Comparison of ENCODE assay signal across 25 cellular contexts in the genomic region with DNA sequence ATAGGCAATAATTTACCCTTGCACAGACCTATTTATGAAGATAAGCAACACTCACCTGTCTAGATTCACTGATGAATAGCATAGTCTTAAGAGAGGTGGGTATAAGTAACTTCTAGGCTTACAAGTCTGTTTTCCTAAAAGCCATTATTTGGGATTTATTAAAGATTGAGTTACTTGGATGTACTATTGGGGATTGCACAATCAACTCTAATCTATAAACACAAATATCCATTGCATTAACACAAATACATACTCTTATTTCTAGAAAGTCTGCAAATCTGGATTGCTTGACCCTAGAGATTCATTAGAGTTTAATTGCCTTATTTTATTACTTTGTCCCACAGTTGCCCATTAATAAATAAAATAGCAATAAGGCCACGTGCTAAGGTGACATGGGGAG.
DNase-seq lines count a peak whose midpoint lies in the region; ATAC-seq, FAIRE-seq and TF ChIP-seq lines count a peak whose summit lies in the region.
"Had no signal": no experiment of that assay in that cellular context is flagged by ENCODE, and none has a peak within 500 bp of the region (broad histone marks: within the 10 kb centered on the region; RNA-seq: fewer than 3 reads in every experiment).

No MANE protein-coding gene starts in this region.

- no peak overlapping the region for H2BK5ac ChIP-seq in H1 (ENCODE audit: low read depth, low read length)

- no peak overlapping the region for H2BK120ac ChIP-seq in H1 (replicated peaks; ENCODE audit: low read depth, low read length)

- 0% methylated on average over 1 of the region's 1 CpG for WGBS in HepG2 (ENCODE audit: low lambda C conversion rate)
- WGBS in right lobe of liver (ENCODE audit: insufficient coverage, low coverage, low lambda C conversion rate, missing lambda C conversion rate): 24% methylated on average over 1 of the region's 1 CpG
- 60% methylated on average over 1 of the region's 1 CpG; no CpG with 5 or more reads in 1 of the 2 experiments for WGBS in H1 (ENCODE audit: extremely low coverage in 1 of 2, insufficient coverage in 1 of 2, insufficient read length in 1 of 2, insufficient replicate concordance in 2 of 2, low coverage in 1 of 2, low lambda C conversion rate in 2 of 2, missing lambda C conversion rate in 1 of 2), 2 experiments
- 11 to 24% (median 12%) methylated on average over 1 of the region's 1 CpG for WGBS in small intestine, 3 donors

- CTCF ChIA-PET in HepG2 (lab: Yijun Ruan, JAX; ENCODE audit: low intra/inter-chr PET ratio, low total read pairs): no interaction called here
- CTCF ChIA-PET in H1 (lab: Charles Lee; ENCODE audit: partially characterized antibody): no interaction called here

- no peak overlapping the region for H3K4me2 ChIP-seq in HepG2 (ENCODE audit: low read depth, low read length)
- H3K4me2 ChIP-seq in H1 (ENCODE audit: insufficient read depth in 1 of 2, low read depth in 2 of 2, low read length in 2 of 2): no peak overlapping the region
- H3K4me2 ChIP-seq: A549 had no signal

- DNase-seq in HepG2 (ENCODE audit: low spot score): no peak
- no peak for DNase-seq in right lobe of liver
- no peak for DNase-seq in H1 (ENCODE audit: low read depth in 1 of 2, low spot score in 2 of 2)
- DNase-seq in urothelium cell line (ENCODE audit: low spot score): no peak
- no peak for DNase-seq in small intestine
- no peak for DNase-seq in T-helper 1 cell
- DNase-seq: AML-193; Caco-2; Calu3; CD4-positive, alpha-beta T cell; CD8-positive, alpha-beta T cell; DMS 273 treated with DMSO at 0.1 percent for 48 hours; DMS153; DMS53; DMS79; DND-41; EL; GDM1 had no signal

- FAIRE-seq in HepG2 (lab: Jason Lieb, UNC): no peak
- no peak for FAIRE-seq in H1 (lab: Jason Lieb, UNC)
- FAIRE-seq in urothelium cell line (lab: Jason Lieb, UNC): peak; percentile 13
- no peak for FAIRE-seq in small intestine (lab: Jason Lieb, UNC)
- FAIRE-seq: A549, GM12878, GM12892, GM18507 had no signal

- no peak overlapping the region for H2BK20ac ChIP-seq in H1 (ENCODE audit: low read length)

- H2AK5ac ChIP-seq in H1 (ENCODE audit: low read depth, low read length): no peak overlapping the region

- H3K56ac ChIP-seq in H1 (replicated peaks; ENCODE audit: insufficient read length, low read depth, low read length): no peak overlapping the region

- H3K27me3 ChIP-seq in HepG2 (ENCODE audit: control insufficient read depth in 1 of 2, insufficient read depth in 2 of 2, low read length in 2 of 2): no peaks in the 10 kb centered on the region
- no peaks in the 10 kb centered on the region for H3K27me3 ChIP-seq in right lobe of liver
- no peaks in the 10 kb centered on the region for H3K27me3 ChIP-seq in H1 (replicated peaks in 1 of 4; ENCODE audit: control insufficient read depth in 3 of 4, extremely low read depth in 1 of 4, insufficient read depth in 3 of 4, low read length in 3 of 4)
- H3K27me3 ChIP-seq in small intestine (ENCODE audit: control insufficient read depth in 2 of 2, insufficient read depth in 2 of 2, low read length in 2 of 2): no peaks in the 10 kb centered on the region

- TF ChIP-seq EP300 in HepG2 (IDR thresholded peaks at IDR 0.05; ENCODE audit: low read depth in 2 of 2, low read length in 2 of 2) (no peak), HepG2 (CRISPR knock-in tag; IDR thresholded peaks at IDR 0.05; ENCODE audit: borderline replicate concordance) (no peak), H1 (IDR thresholded peaks at IDR 0.05; ENCODE audit: borderline replicate concordance in 1 of 2, low read depth in 2 of 2, low read length in 2 of 2) (no peak)

- H4K20me1 ChIP-seq in HepG2 (ENCODE audit: insufficient read depth, low read length) (no peaks in the 10 kb centered on the region), H1 (replicated peaks in 1 of 2; ENCODE audit: control insufficient read depth in 1 of 2, insufficient read depth in 2 of 2, low read length in 2 of 2) (no peaks in the 10 kb centered on the region)
- H4K20me1 ChIP-seq: BLaER1 treated with 17β-estradiol and CSF1 and Interleukin-3, amounts not matched to agents 10 nM and 100 nM had no signal

- POLR2A ChIA-PET in HepG2 (lab: Yijun Ruan, JAX): no interaction called here
- POLR2A ChIA-PET in H1 (lab: Charles Lee; ENCODE audit: partially characterized antibody): no interaction called here

- H3K4me3 ChIP-seq in HepG2 (replicated peaks in 1 of 3; ENCODE audit: insufficient read depth in 1 of 3, low read depth in 2 of 3, low read length in 3 of 3) (no peak overlapping the region), right lobe of liver (no peak overlapping the region), H1 (ENCODE audit: extremely low read depth in 1 of 4, insufficient read depth in 2 of 4, low read depth in 3 of 4, low read length in 4 of 4) (no peak overlapping the region), small intestine (ENCODE audit: low read depth in 1 of 2, low read length in 2 of 2) (no peak overlapping the region)
- H3K4me3 ChIP-seq: A549; BLaER1 treated with 17β-estradiol and CSF1 and Interleukin-3, amounts not matched to agents 10 nM and 100 nM; GM12878 had no signal

- TF ChIP-seq POLR2A in HepG2 (IDR thresholded peaks at IDR 0.05; ENCODE audit: insufficient read depth in 1 of 2, low read depth in 2 of 2, low read length in 2 of 2) (no peak), right lobe of liver (IDR thresholded peaks at IDR 0.05) (no peak), H1 (IDR thresholded peaks at IDR 0.05; ENCODE audit: control extremely low read depth in 1 of 2, low read depth in 2 of 2, low read length in 2 of 2) (no peak)

- H3K36me3 ChIP-seq in HepG2 (replicated peaks in 1 of 2; ENCODE audit: control insufficient read depth in 1 of 2, insufficient read depth in 2 of 2, low read length in 2 of 2) (no peaks in the 10 kb centered on the region), right lobe of liver (no peaks in the 10 kb centered on the region), H1 (ENCODE audit: control insufficient read depth in 2 of 4, insufficient read depth in 4 of 4, low read length in 3 of 4) (no peaks in the 10 kb centered on the region), small intestine (ENCODE audit: control insufficient read depth in 2 of 2, insufficient read depth in 2 of 2, low read length in 2 of 2) (no peaks in the 10 kb centered on the region)
- H3K36me3 ChIP-seq: BLaER1 treated with 17β-estradiol and CSF1 and Interleukin-3, amounts not matched to agents 10 nM and 100 nM had no signal

- ATAC-seq in HepG2 (no peak), right lobe of liver (no peak)
- ATAC-seq: A549; CD8-positive, alpha-beta T cell; GM12878 had no signal

- TF ChIP-seq RAD21 in HepG2 (CRISPR knock-in tag; IDR thresholded peaks at IDR 0.05) (no peak), H1 (IDR thresholded peaks at IDR 0.05 in 1 of 2, conservative IDR thresholded peaks at IDR 0.05 in 1 of 2; ENCODE audit: low read depth in 2 of 2, low read length in 2 of 2) (no peak)

- no peak overlapping the region for H3K4ac ChIP-seq in H1 (replicated peaks; ENCODE audit: insufficient read length, low read depth, low read length)

- no peak for TF ChIP-seq CTCF in HepG2 (CRISPR knock-in tag; IDR thresholded peaks at IDR 0.05)
- TF ChIP-seq CTCF in right lobe of liver (IDR thresholded peaks at IDR 0.05): no peak
- TF ChIP-seq CTCF in H1 (IDR thresholded peaks at IDR 0.05; ENCODE audit: control extremely low read depth in 1 of 3, insufficient read depth in 1 of 3, low read depth in 1 of 3, low read length in 3 of 3): no peak

- H4K91ac ChIP-seq in H1 (replicated peaks; ENCODE audit: insufficient read length, low read length): no peak overlapping the region

- no TSS peak for BruUV-seq in HepG2 (replicated peaks; lab: Mats Ljungman, UMichigan)

- H3K14ac ChIP-seq in H1 (ENCODE audit: insufficient read length): no peak overlapping the region

- no peak overlapping the region for H2BK15ac ChIP-seq in H1 (ENCODE audit: low read length)

- in situ Hi-C loops in HepG2 (cut with HindIII; ENCODE audit: extremely low pct_ligation_motif_present, low pct_unique_long_range_greater_than_20kb): no loop called here

- intact Hi-C loops in HepG2 (cut with micrococcal nuclease; ENCODE audit: unreplicated experiment): no loop called here
- intact Hi-C loops in right lobe of liver (cut with DNase I): no loop called here

- H3K18ac ChIP-seq in H1 (ENCODE audit: extremely low read depth, low read length): no peak overlapping the region

- H3K27ac ChIP-seq in HepG2 (ENCODE audit: extremely low read length, insufficient read depth, low read length) (no peak overlapping the region), right lobe of liver (no peak overlapping the region), H1 (ENCODE audit: low read depth, low read length) (no peak overlapping the region), small intestine (ENCODE audit: low read depth in 1 of 2, low read length in 1 of 2) (no peak overlapping the region)
- H3K27ac ChIP-seq: 22Rv1; A549; BLaER1 treated with 17β-estradiol and CSF1 and Interleukin-3, amounts not matched to agents 10 nM and 100 nM; C4-2B had no signal

- H3K79me2 ChIP-seq in HepG2 (ENCODE audit: insufficient read depth, low read length) (no peaks in the 10 kb centered on the region), H1 (ENCODE audit: control insufficient read depth in 1 of 2, insufficient read depth in 2 of 2, low read length in 2 of 2) (no peaks in the 10 kb centered on the region)

- no peak overlapping the region for H2BK12ac ChIP-seq in H1 (ENCODE audit: low read depth, low read length)

- no peaks in the 10 kb centered on the region for H3K79me1 ChIP-seq in H1 (ENCODE audit: low read depth, low read length)

- H4K8ac ChIP-seq in H1 (ENCODE audit: extremely low read depth, insufficient read depth, low read length): no peak overlapping the region

- no peaks in the 10 kb centered on the region for H3K9me3 ChIP-seq in HepG2 (ENCODE audit: low read length)
- no peaks in the 10 kb centered on the region for H3K9me3 ChIP-seq in right lobe of liver
- H3K9me3 ChIP-seq in H1 (ENCODE audit: insufficient read depth in 2 of 2, low read depth in 1 of 2, low read length in 1 of 2): no peaks in the 10 kb centered on the region
- H3K9me3 ChIP-seq in small intestine (ENCODE audit: control insufficient read depth, low read depth): peaks cover 1% of the 10 kb centered on the region
- H3K9me3 ChIP-seq: A549, Caco-2 had no signal

- no peaks in the 10 kb centered on the region for H3K4me1 ChIP-seq in HepG2 (ENCODE audit: insufficient read depth, low read length)
- H3K4me1 ChIP-seq in right lobe of liver: no peaks in the 10 kb centered on the region
- no peaks in the 10 kb centered on the region for H3K4me1 ChIP-seq in H1 (replicated peaks in 1 of 4; ENCODE audit: control insufficient read depth in 3 of 4, insufficient read depth in 4 of 4, low read length in 3 of 4)
- H3K4me1 ChIP-seq in small intestine (ENCODE audit: control insufficient read depth in 2 of 2, insufficient read depth in 1 of 2, low read depth in 1 of 2, low read length in 1 of 2): no peaks in the 10 kb centered on the region
- H3K4me1 ChIP-seq: A549, Caco-2 had no signal

- H3K23me2 ChIP-seq in H1 (ENCODE audit: low read depth, low read length): no peaks in the 10 kb centered on the region

- H3K9ac ChIP-seq in HepG2 (ENCODE audit: insufficient read depth, low read depth, low read length) (no peak overlapping the region), H1 (replicated peaks in 1 of 4; ENCODE audit: extremely low read depth in 1 of 4, low read depth in 3 of 4, low read length in 3 of 4) (no peak overlapping the region)
- H3K9ac ChIP-seq: BLaER1 treated with 17β-estradiol and CSF1 and Interleukin-3, amounts not matched to agents 10 nM and 100 nM had no signal

- H4K5ac ChIP-seq in H1 (ENCODE audit: insufficient read length, low read depth, low read length): no peak overlapping the region

- H2AFZ ChIP-seq in HepG2 (ENCODE audit: low read length): no peak overlapping the region
- H2AFZ ChIP-seq in H1 (ENCODE audit: low read length): no peak overlapping the region

- no peak overlapping the region for H3K23ac ChIP-seq in H1 (ENCODE audit: insufficient read length)

Comparison
In these comparisons a context has a peak if more than half of its experiments do, and no peak if none do; other contexts are left out.
1. Of the 41 proteins assayed by ChIP-seq in both HepG2 and H1: peak only in HepG2: none; only in H1: none; in both: CEBPB; in neither: 40.